Comparison of ENCODE assay signal across 26 cellular contexts in the genomic region with DNA sequence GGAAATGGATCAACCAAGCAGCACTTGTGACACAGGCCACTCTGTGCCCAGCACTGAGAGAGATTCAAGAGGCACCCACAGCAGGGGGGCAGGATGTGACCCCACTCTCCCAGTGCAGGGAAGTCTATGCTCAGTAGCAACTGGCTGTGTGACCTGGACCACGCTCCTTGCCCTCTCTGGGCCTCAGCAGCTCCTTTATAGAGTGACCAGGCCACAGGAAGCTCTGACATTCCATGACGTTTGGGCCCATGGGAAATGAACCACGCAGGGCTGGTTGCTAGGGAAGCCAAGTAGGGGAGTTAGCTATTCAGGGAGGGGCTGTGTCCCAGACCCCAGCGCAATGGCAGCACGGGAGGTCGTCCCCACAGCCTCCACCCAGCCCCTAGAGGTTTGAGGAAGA.
"Had no signal": no experiment of that assay in that cellular context is flagged by ENCODE, and none has a peak within 500 bp of the region (broad histone marks: within the 10 kb centered on the region; RNA-seq: fewer than 3 reads in every experiment).

No MANE protein-coding gene starts in this region.

- H3K27ac ChIP-seq: epithelial cell of prostate, esophagus squamous epithelium, pancreas, psoas muscle, skin epidermis, uterus had no signal

- H3K4me3 ChIP-seq: esophagus squamous epithelium, pancreas, psoas muscle, skin epidermis, uterus had no signal

- DNase-seq: activated CD4-positive, alpha-beta memory T cell treated with anti-CD3 and anti-CD28 coated beads for 36 hours; activated CD4-positive, alpha-beta T cell treated with anti-CD3 and anti-CD28 coated beads, Interleukin-2, amount 10 ng/mL, durations not matched to agents 24 days and 14 days; activated CD4-positive, CD25-positive, alpha-beta regulatory T cell treated with anti-CD3 and anti-CD28 coated beads, Interleukin-2, amount 50 U/mL, for 72 hours; activated CD8-positive, alpha-beta memory T cell treated with anti-CD3 and anti-CD28 coated beads, Interleukin-2, amount 50 U/mL, for 4 hours; activated gamma-delta T cell treated with Interleukin-2 at 50 U/mL for 16 hours; activated naive CD8-positive, alpha-beta T cell treated with anti-CD3 and anti-CD28 coated beads, Interleukin-2, amount 50 U/mL, for 24 hours; activated T-cell treated with anti-CD3 and anti-CD28 coated beads, Interleukin-2, amount 50 U/mL, for 24 hours; esophagus squamous epithelium; foreskin melanocyte; pancreas; stimulated activated CD4-positive, alpha-beta T cell treated with anti-CD3 and anti-CD28 coated beads, Interleukin-12 subunit alpha, Interleukin-12 subunit beta, amount 100 ng/mL, for 4 hours; stimulated activated CD4-positive, alpha-beta T cell treated with anti-CD3 and anti-CD28 coated beads, Interleukin-4, amount 100 ng/mL, for 24 hours; stimulated activated naive CD8-positive, alpha-beta T cell treated with anti-CD3 and anti-CD28 coated beads, Interleukin-15, amount 100 ng/mL, for 72 hours; T-helper 17 cell; T1000; uterus had no signal

- H3K9me3 Mint-ChIP-seq: activated CD4-positive, alpha-beta memory T cell treated with anti-CD3 and anti-CD28 coated beads for 36 hours; activated CD4-positive, alpha-beta T cell treated with anti-CD3 and anti-CD28 coated beads, Interleukin-2, amount 10 ng/mL, durations not matched to agents 24 days and 14 days; activated naive CD4-positive, alpha-beta T cell treated with anti-CD3 and anti-CD28 coated beads, Interleukin-2, amount 50 U/mL, for 24 hours; activated naive CD8-positive, alpha-beta T cell treated with anti-CD3 and anti-CD28 coated beads, Interleukin-2, amount 50 U/mL, for 24 hours; activated T-cell treated with anti-CD3 and anti-CD28 coated beads, Interleukin-2, amount 50 U/mL, for 24 hours; central memory CD8-positive, alpha-beta T cell; dendritic cell treated with granulocyte-macrophage colony-stimulating factor and Interleukin-4, amounts not matched to agents 40 ng/mL and 50 ng/mL, for 4 days; natural killer cell treated with Interleukin-12 subunit alpha and Interleukin-12 subunit beta and Interleukin-15 and Interleukin-18, amount 100 ng/mL, for 72 hours; stimulated activated effector memory CD8-positive, alpha-beta T cell treated with anti-CD3 and anti-CD28 coated beads, Interleukin-12 subunit alpha, Interleukin-12 subunit beta, amount 100 ng/mL, for 72 hours; stimulated activated naive CD8-positive, alpha-beta T cell treated with anti-CD3 and anti-CD28 coated beads, Interleukin-15, amount 100 ng/mL, for 72 hours; type B pancreatic cell had no signal

- H3K27ac Mint-ChIP-seq: activated CD4-positive, alpha-beta memory T cell treated with anti-CD3 and anti-CD28 coated beads for 36 hours; activated CD4-positive, alpha-beta T cell treated with anti-CD3 and anti-CD28 coated beads, Interleukin-2, amount 10 ng/mL, durations not matched to agents 24 days and 14 days; activated naive CD4-positive, alpha-beta T cell treated with anti-CD3 and anti-CD28 coated beads, Interleukin-2, amount 50 U/mL, for 24 hours; activated naive CD8-positive, alpha-beta T cell treated with anti-CD3 and anti-CD28 coated beads, Interleukin-2, amount 50 U/mL, for 24 hours; activated T-cell treated with anti-CD3 and anti-CD28 coated beads, Interleukin-2, amount 50 U/mL, for 24 hours; dendritic cell treated with granulocyte-macrophage colony-stimulating factor and Interleukin-4, amounts not matched to agents 40 ng/mL and 50 ng/mL, for 4 days; memory B cell; natural killer cell treated with Interleukin-12 subunit alpha and Interleukin-12 subunit beta and Interleukin-15 and Interleukin-18, amount 100 ng/mL, for 72 hours; stimulated activated effector memory CD8-positive, alpha-beta T cell treated with anti-CD3 and anti-CD28 coated beads, Interleukin-12 subunit alpha, Interleukin-12 subunit beta, amount 100 ng/mL, for 72 hours; stimulated activated naive CD8-positive, alpha-beta T cell treated with anti-CD3 and anti-CD28 coated beads, Interleukin-15, amount 100 ng/mL, for 72 hours; T-helper 17 cell; type B pancreatic cell had no signal

- H3K36me3 ChIP-seq: esophagus squamous epithelium, pancreas, uterus had no signal

- H3K27me3 Mint-ChIP-seq: activated CD4-positive, alpha-beta memory T cell treated with anti-CD3 and anti-CD28 coated beads for 36 hours; activated naive CD4-positive, alpha-beta T cell treated with anti-CD3 and anti-CD28 coated beads, Interleukin-2, amount 50 U/mL, for 24 hours; activated naive CD8-positive, alpha-beta T cell treated with anti-CD3 and anti-CD28 coated beads, Interleukin-2, amount 50 U/mL, for 24 hours; activated T-cell treated with anti-CD3 and anti-CD28 coated beads, Interleukin-2, amount 50 U/mL, for 24 hours; dendritic cell treated with granulocyte-macrophage colony-stimulating factor and Interleukin-4, amounts not matched to agents 40 ng/mL and 50 ng/mL, for 4 days; natural killer cell treated with Interleukin-12 subunit alpha and Interleukin-12 subunit beta and Interleukin-15 and Interleukin-18, amount 100 ng/mL, for 72 hours; stimulated activated naive CD8-positive, alpha-beta T cell treated with anti-CD3 and anti-CD28 coated beads, Interleukin-15, amount 100 ng/mL, for 72 hours; T-helper 17 cell had no signal

- H3K4me3 Mint-ChIP-seq: activated CD4-positive, alpha-beta memory T cell treated with anti-CD3 and anti-CD28 coated beads for 36 hours; activated CD4-positive, alpha-beta T cell treated with anti-CD3 and anti-CD28 coated beads, Interleukin-2, amount 10 ng/mL, durations not matched to agents 24 days and 14 days; activated naive CD4-positive, alpha-beta T cell treated with anti-CD3 and anti-CD28 coated beads, Interleukin-2, amount 50 U/mL, for 24 hours; activated naive CD8-positive, alpha-beta T cell treated with anti-CD3 and anti-CD28 coated beads, Interleukin-2, amount 50 U/mL, for 24 hours; activated T-cell treated with anti-CD3 and anti-CD28 coated beads, Interleukin-2, amount 50 U/mL, for 24 hours; central memory CD8-positive, alpha-beta T cell; dendritic cell treated with granulocyte-macrophage colony-stimulating factor and Interleukin-4, amounts not matched to agents 40 ng/mL and 50 ng/mL, for 4 days; memory B cell; natural killer cell treated with Interleukin-12 subunit alpha and Interleukin-12 subunit beta and Interleukin-15 and Interleukin-18, amount 100 ng/mL, for 72 hours; stimulated activated effector memory CD8-positive, alpha-beta T cell treated with anti-CD3 and anti-CD28 coated beads, Interleukin-12 subunit alpha, Interleukin-12 subunit beta, amount 100 ng/mL, for 72 hours; stimulated activated naive CD8-positive, alpha-beta T cell treated with anti-CD3 and anti-CD28 coated beads, Interleukin-15, amount 100 ng/mL, for 72 hours; T-helper 17 cell; type B pancreatic cell had no signal

- ATAC-seq: activated naive CD8-positive, alpha-beta T cell treated with anti-CD3 and anti-CD28 coated beads, Interleukin-2, amount 50 U/mL, for 24 hours; natural killer cell treated with Interleukin-12 subunit alpha and Interleukin-12 subunit beta and Interleukin-15 and Interleukin-18, amount 100 ng/mL, for 72 hours; pancreas; psoas muscle; stimulated activated effector memory CD8-positive, alpha-beta T cell treated with anti-CD3 and anti-CD28 coated beads, Interleukin-12 subunit alpha, Interleukin-12 subunit beta, amount 100 ng/mL, for 72 hours; stimulated activated naive CD8-positive, alpha-beta T cell treated with anti-CD3 and anti-CD28 coated beads, Interleukin-15, amount 100 ng/mL, for 72 hours; T-helper 17 cell had no signal

- H3K9me3 ChIP-seq: esophagus squamous epithelium, pancreas, psoas muscle, uterus had no signal

- H3K27me3 ChIP-seq: esophagus squamous epithelium, pancreas, uterus had no signal

- H3K4me1 Mint-ChIP-seq: activated CD4-positive, alpha-beta T cell treated with anti-CD3 and anti-CD28 coated beads, Interleukin-2, amount 10 ng/mL, durations not matched to agents 24 days and 14 days; activated naive CD4-positive, alpha-beta T cell treated with anti-CD3 and anti-CD28 coated beads, Interleukin-2, amount 50 U/mL, for 24 hours had no signal

- H3K36me3 Mint-ChIP-seq: activated CD4-positive, alpha-beta memory T cell treated with anti-CD3 and anti-CD28 coated beads for 36 hours; activated naive CD4-positive, alpha-beta T cell treated with anti-CD3 and anti-CD28 coated beads, Interleukin-2, amount 50 U/mL, for 24 hours; natural killer cell treated with Interleukin-12 subunit alpha and Interleukin-12 subunit beta and Interleukin-15 and Interleukin-18, amount 100 ng/mL, for 72 hours; stimulated activated effector memory CD8-positive, alpha-beta T cell treated with anti-CD3 and anti-CD28 coated beads, Interleukin-12 subunit alpha, Interleukin-12 subunit beta, amount 100 ng/mL, for 72 hours; type B pancreatic cell had no signal

- H3K4me1 ChIP-seq: esophagus squamous epithelium, pancreas, psoas muscle, uterus had no signal
